Comparison of ENCODE assay signal across 1 cellular context in genomic region chr15:45442497-45443135, GRCh38.
TF ChIP-seq lines count a peak whose summit lies in the region.

No MANE protein-coding gene starts in this region.

TF ChIP-seq in A549, 52 proteins besides CTCF, POLR2A, EP300 and RAD21 (continued from another document):
- TF ChIP-seq, protein P1, sequence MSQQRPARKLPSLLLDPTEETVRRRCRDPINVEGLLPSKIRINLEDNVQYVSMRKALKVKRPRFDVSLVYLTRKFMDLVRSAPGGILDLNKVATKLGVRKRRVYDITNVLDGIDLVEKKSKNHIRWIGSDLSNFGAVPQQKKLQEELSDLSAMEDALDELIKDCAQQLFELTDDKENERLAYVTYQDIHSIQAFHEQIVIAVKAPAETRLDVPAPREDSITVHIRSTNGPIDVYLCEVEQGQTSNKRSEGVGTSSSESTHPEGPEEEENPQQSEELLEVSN (IDR thresholded peaks at IDR 0.05; ENCODE audit: borderline replicate concordance, low read depth) = no peak
